Comparison of ENCODE assay signal across 8 cellular contexts in genomic region chr18:77102246-77103040, GRCh38. TPM values are rescaled to one million over a fixed set of nuclear protein-coding genes. Genes with fewer than 3 reads are reported as not detected.
DNase-seq lines count a peak whose midpoint lies in the region; ATAC-seq and TF ChIP-seq lines count a peak whose summit lies in the region.

No MANE protein-coding gene starts in this region.

- H3K36me3 Mint-ChIP-seq in Calu3 (ENCODE audit: insufficient read depth, unreplicated experiment): peaks cover 92% of the 10 kb centered on the region

- H3K9ac ChIP-seq in adipocyte (ENCODE audit: low read length): peak overlapping the region; percentile 88

- no peak for DNase-seq in Calu3
- DNase-seq in adipocyte (ENCODE audit: low read depth): peak; percentile 91
- DNase-seq in right lobe of liver: no peak
- no peak for DNase-seq in HUDEP-2 (lab: John Stamatoyannopoulos, UW; ENCODE audit: unreplicated experiment in 76 of 76)
- DNase-seq in SHP77 treated with DMSO at 0.1 percent for 48 hours (lab: John Stamatoyannopoulos, UW): no peak
- no peak for DNase-seq in islet precursor cell

- H3K9me3 ChIP-seq in adipocyte (ENCODE audit: control insufficient read depth, low read length) (no peaks in the 10 kb centered on the region), right lobe of liver (no peaks in the 10 kb centered on the region)

- BruUV-seq in Calu3 (replicated peaks; lab: Mats Ljungman, UMichigan): TSS peak; percentile 79

- intact Hi-C loops in Calu3 (cut with micrococcal nuclease; ENCODE audit: unreplicated experiment) (loop anchor here (1.0 kb wide), 1 partner anchor 37 kb away; no protein-coding TSS in a partner anchor), right lobe of liver (cut with DNase I) (no loop called here)

- peak overlapping the region; percentile 94 for H3K27ac Mint-ChIP-seq in Calu3 (ENCODE audit: unreplicated experiment)

- CTCF ChIA-PET in Calu3 (lab: Charles Lee): interaction anchor here (0.5 to 2.9 kb wide), 10 partner anchors 8 to 109 kb away, joined by 3 to 20 read pairs (median 6); no protein-coding TSS in a partner anchor

- no peaks in the 10 kb centered on the region for H3K36me3 ChIP-seq in adipocyte (ENCODE audit: control insufficient read depth, insufficient read depth, low read length, severe bottlenecking)
- H3K36me3 ChIP-seq in right lobe of liver: no peaks in the 10 kb centered on the region

- ATAC-seq in GM19395 (IDR thresholded peaks at IDR 0.05; ENCODE audit: unreplicated experiment) (peak; percentile 81), HG03442 (IDR thresholded peaks at IDR 0.05; ENCODE audit: unreplicated experiment) (peak; percentile 67), right lobe of liver (peak in 2 of 4 donors; percentile 4 to 13)

- no peaks in the 10 kb centered on the region for H3K27me3 Mint-ChIP-seq in Calu3 (ENCODE audit: unreplicated experiment)

- H3K4me3 Mint-ChIP-seq in Calu3 (ENCODE audit: low read depth, unreplicated experiment): peak overlapping the region; percentile 57

- peak overlapping the region; percentile 55 for H3K4me3 ChIP-seq in adipocyte (ENCODE audit: low read length)
- no peak overlapping the region for H3K4me3 ChIP-seq in right lobe of liver

- TF ChIP-seq CTCF in Calu3 (IDR thresholded peaks at IDR 0.05; ENCODE audit: unreplicated experiment): no peak
- no peak for TF ChIP-seq CTCF in right lobe of liver (IDR thresholded peaks at IDR 0.05)

- H3K9me3 Mint-ChIP-seq in Calu3 (ENCODE audit: low read depth, unreplicated experiment): no peaks in the 10 kb centered on the region

- peaks cover 73% of the 10 kb centered on the region for H3K4me1 ChIP-seq in adipocyte (ENCODE audit: control insufficient read depth, insufficient read depth, low read length)
- H3K4me1 ChIP-seq in right lobe of liver: peaks cover 0 to 28% (median 20%) of the 10 kb centered on the region in 4 donors

- no peaks in the 10 kb centered on the region for H3K27me3 ChIP-seq in adipocyte (replicated peaks; ENCODE audit: control insufficient read depth, insufficient read depth, low read length)
- no peaks in the 10 kb centered on the region for H3K27me3 ChIP-seq in right lobe of liver

- H3K4me1 Mint-ChIP-seq in Calu3 (ENCODE audit: low read depth, unreplicated experiment): peaks cover 85% of the 10 kb centered on the region

- peak overlapping the region; percentile 64 to 81 (median 65) for H3K27ac ChIP-seq in right lobe of liver

- no peak for TF ChIP-seq POLR2A in right lobe of liver (IDR thresholded peaks at IDR 0.05)

- WGBS in right lobe of liver (ENCODE audit: insufficient coverage, low coverage, low lambda C conversion rate, missing lambda C conversion rate): 49% methylated on average over 3 of the region's 3 CpGs

RNA-seq across cellular contexts. Expression of gene MBP, which starts 30.1 kb away (rescaled TPM):
- total RNA-seq in Calu3 (2022): 221 and 257 TPM in 2 replicates
- 10 to 100 TPM; 24.0 to 40.8 (median 27.6) TPM for total RNA-seq in right lobe of liver
